In genomic region chr12:132462778-132463177, GRCh38 we compare ENCODE assay signal across 14 cellular contexts.
"Had no signal": no experiment of that assay in that cellular context is flagged by ENCODE, and none has a peak within 500 bp of the region (broad histone marks: within the 10 kb centered on the region; RNA-seq: fewer than 3 reads in every experiment).

No MANE protein-coding gene starts in this region.

- H3K27ac Mint-ChIP-seq: T-helper 1 cell treated with Interleukin-12 subunit alpha and Interleukin-12 subunit beta and Interleukin-4 antibody, amounts not matched to agents 30 μg/mL and 1 μg/mL, for 36 hours had no signal

- DNase-seq: activated CD4-positive, alpha-beta T cell treated with anti-CD3 and anti-CD28 coated beads, Interleukin-2, amount 50 U/mL, for 4 hours; activated CD4-positive, CD25-positive, alpha-beta regulatory T cell; activated naive CD4-positive, alpha-beta T cell; colonic mucosa; effector CD4-positive, alpha-beta T cell; gastrocnemius medialis; heart right ventricle; psoas muscle; sigmoid colon; stimulated activated CD4-positive, alpha-beta T cell treated with anti-CD3 and anti-CD28 coated beads, Interleukin-12 subunit alpha, Interleukin-12 subunit beta, amount 100 ng/mL, for 4 hours; thyroid gland; uterus had no signal

- ATAC-seq: gastrocnemius medialis, heart right ventricle, left lung, psoas muscle had no signal

- H3K4me3 Mint-ChIP-seq: T-helper 1 cell treated with Interleukin-12 subunit alpha and Interleukin-12 subunit beta and Interleukin-4 antibody, amounts not matched to agents 30 μg/mL and 1 μg/mL, for 36 hours had no signal
